In the genomic region with DNA sequence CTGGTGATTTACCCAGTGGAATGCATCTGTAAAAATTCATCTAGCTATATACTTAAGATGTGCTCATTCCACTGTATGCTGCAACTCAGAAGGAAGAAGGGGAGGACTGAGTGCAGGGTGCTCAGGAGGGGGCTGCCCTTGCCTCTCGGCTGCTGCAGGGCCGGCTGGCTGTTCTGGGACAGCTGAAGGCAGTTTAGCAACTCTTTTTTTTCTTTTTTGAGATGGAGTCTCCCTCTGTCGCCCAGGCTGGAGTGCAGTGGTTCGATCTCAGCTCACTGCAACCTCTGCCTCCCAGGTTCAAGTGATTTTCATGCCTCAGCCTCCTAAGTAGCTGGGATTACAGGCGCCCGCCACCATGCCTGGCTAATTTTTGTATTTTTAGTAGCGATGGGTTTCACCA, we compare ENCODE assay signal across 6 cellular contexts. TPM values are rescaled to one million over a fixed set of nuclear protein-coding genes. Genes with fewer than 3 reads are reported as not detected.
"Had no signal": no experiment of that assay in that cellular context is flagged by ENCODE, and none has a peak within 500 bp of the region (broad histone marks: within the 10 kb centered on the region; RNA-seq: fewer than 3 reads in every experiment).

No MANE protein-coding gene starts in this region.

RNA-seq across cellular contexts. Expression of a gene that starts 6.7 kb away (rescaled TPM):
- total RNA-seq: HepG2, HT1080, IMR-90, M059J, PC-3, SJSA1 had no signal
- polyA plus RNA-seq: HepG2, IMR-90 had no signal

RNA-seq across cellular contexts. Expression of a gene that starts 6.9 kb away (rescaled TPM):
- total RNA-seq: HepG2, HT1080, IMR-90, M059J, PC-3, SJSA1 had no signal
- polyA plus RNA-seq: IMR-90 had no signal

RNA-seq across cellular contexts. Expression of a gene that starts 12.6 kb away (rescaled TPM):
- total RNA-seq: HepG2, HT1080, IMR-90, M059J, PC-3, SJSA1 had no signal
- polyA plus RNA-seq: HepG2, IMR-90 had no signal
